ENCODE assay signal across 1 cellular context in genomic region chr16:57285379-57285778, GRCh38.
TF ChIP-seq lines count a peak whose summit lies in the region.

No MANE protein-coding gene starts in this region.

TF ChIP-seq in HCT116, 20 proteins besides CTCF, POLR2A, EP300 and RAD21 (continued from another document):
- no peak for TF ChIP-seq ZBTB33 (IDR thresholded peaks at IDR 0.05; ENCODE audit: extremely low read depth, insufficient replicate concordance, low read length)
- TF ChIP-seq TCF7L2 (IDR thresholded peaks at IDR 0.05; ENCODE audit: borderline replicate concordance, extremely low read depth, insufficient read depth, insufficient read length) = no peak
- TF ChIP-seq YY1 (IDR thresholded peaks at IDR 0.05; ENCODE audit: extremely low read depth, insufficient replicate concordance, low read depth, low read length) = no peak
- TF ChIP-seq EGR1 (IDR thresholded peaks at IDR 0.05; ENCODE audit: low read depth) = no peak
- no peak for TF ChIP-seq SRF (IDR thresholded peaks at IDR 0.05; ENCODE audit: low read depth)
- TF ChIP-seq JUND (IDR thresholded peaks at IDR 0.05) = no peak
- no peak for TF ChIP-seq FOSL1 (IDR thresholded peaks at IDR 0.05; ENCODE audit: low read depth)
- TF ChIP-seq SP1 (IDR thresholded peaks at IDR 0.05; ENCODE audit: low read depth) = no peak
